In the genomic region with DNA sequence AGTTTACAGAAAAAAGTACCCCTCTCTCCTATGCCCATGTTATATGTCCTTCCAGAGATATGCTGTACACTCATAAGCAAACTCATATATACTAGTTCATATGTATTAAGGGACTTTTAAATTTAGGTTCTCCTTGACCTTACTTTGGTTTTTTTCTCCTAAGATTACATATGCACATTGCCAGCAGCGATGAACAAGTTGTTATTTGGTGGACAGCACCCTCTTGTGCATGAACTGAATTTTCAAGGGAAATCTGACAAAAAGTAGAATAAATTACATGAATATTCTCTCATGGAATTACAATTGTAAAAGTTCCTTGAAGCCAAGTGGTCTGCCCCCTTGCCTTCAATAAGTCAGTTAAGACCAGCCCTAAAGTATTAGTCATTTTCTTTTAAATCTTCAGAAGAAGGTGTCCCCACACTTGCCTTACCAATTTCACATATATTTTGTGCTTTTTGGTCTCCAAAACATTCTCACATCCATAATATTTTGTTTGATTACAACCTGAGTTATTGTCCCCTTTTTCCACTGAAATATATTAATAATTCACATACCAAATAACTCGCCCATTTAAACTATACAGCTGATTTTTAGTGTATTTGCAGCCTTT, we compare ENCODE assay signal across 8 cellular contexts. TPM values are rescaled to one million over a fixed set of nuclear protein-coding genes. Genes with fewer than 3 reads are reported as not detected.
DNase-seq lines count a peak whose midpoint lies in the region; TF ChIP-seq lines count a peak whose summit lies in the region.

No MANE protein-coding gene starts in this region.

- no peaks in the 10 kb centered on the region for H3K36me3 Mint-ChIP-seq in MCF 10A (ENCODE audit: insufficient read depth, unreplicated experiment)

- no peaks in the 10 kb centered on the region for H3K36me3 ChIP-seq in GM23248 (ENCODE audit: low read depth)
- no peaks in the 10 kb centered on the region for H3K36me3 ChIP-seq in kidney epithelial cell (ENCODE audit: control insufficient read depth, insufficient read depth, low read length)
- H3K36me3 ChIP-seq in tibial nerve: no peaks in the 10 kb centered on the region

- TF ChIP-seq EP300 in tibial nerve (IDR thresholded peaks at IDR 0.05): no peak

- no peak overlapping the region for H3K27ac Mint-ChIP-seq in MCF 10A (ENCODE audit: low read depth, unreplicated experiment)

- H3K27ac ChIP-seq in GM23248: no peak overlapping the region
- peak overlapping the region in 1 of 4 donors; percentile 63 for H3K27ac ChIP-seq in tibial nerve

- H2AFZ ChIP-seq in GM23248: no peak overlapping the region

- peak; percentile 66 for TF ChIP-seq CTCF in MCF 10A (IDR thresholded peaks at IDR 0.05; ENCODE audit: unreplicated experiment)
- peak; percentile 52 for TF ChIP-seq CTCF in kidney epithelial cell (IDR thresholded peaks at IDR 0.05; ENCODE audit: insufficient read depth, low read length, poor library complexity, severe bottlenecking)
- TF ChIP-seq CTCF in tibial nerve (IDR thresholded peaks at IDR 0.05): peak; percentile 49 to 85 (median 56)

- BruUV-seq in MCF 10A (replicated peaks; lab: Mats Ljungman, UMichigan): no TSS peak

- H3K4me3 ChIP-seq in GM23248 (no peak overlapping the region), kidney epithelial cell (ENCODE audit: low read depth, low read length) (no peak overlapping the region), tibial nerve (no peak overlapping the region)

- H3K4me1 ChIP-seq in GM23248 (ENCODE audit: insufficient read depth) (no peaks in the 10 kb centered on the region), tibial nerve (peaks cover 0 to 46% (median 0%) of the 10 kb centered on the region in 4 donors)

- no peaks in the 10 kb centered on the region for H3F3A ChIP-seq in GM23248 (ENCODE audit: insufficient read depth)

- no peaks in the 10 kb centered on the region for H3K9me2 ChIP-seq in GM23248 (ENCODE audit: insufficient read depth)

- no peak for TF ChIP-seq POLR2A in tibial nerve (IDR thresholded peaks at IDR 0.05)

- intact Hi-C loops in MCF 10A (cut with micrococcal nuclease): loop anchor here (1.0 to 5.0 kb wide), 8 partner anchors 84 to 636 kb away; a partner anchor contains a TSS

- POLR2A ChIA-PET in MCF 10A (lab: Yijun Ruan, JAX): interaction anchor here (0.6 kb wide), 1 partner anchor 262 kb away, joined by 3 read pairs; no protein-coding TSS in a partner anchor

- no peaks in the 10 kb centered on the region for H3K9me3 ChIP-seq in GM23248 (ENCODE audit: low read depth)
- no peaks in the 10 kb centered on the region for H3K9me3 ChIP-seq in tibial nerve

- no peak overlapping the region for H3K9ac ChIP-seq in GM23248

- no peaks in the 10 kb centered on the region for H3K79me2 ChIP-seq in GM23248 (ENCODE audit: insufficient read depth)

- 2 to 3% methylated on average over 2 of the region's 2 CpGs for WGBS in GM23248 (ENCODE audit: low coverage in 1 of 2, low lambda C conversion rate in 2 of 2, missing lambda C conversion rate in 2 of 2), 2 experiments
- WGBS in tibial nerve, 2 donors: 10 to 20% methylated on average over 2 of the region's 2 CpGs

- H3K27me3 Mint-ChIP-seq in MCF 10A (ENCODE audit: insufficient read depth, unreplicated experiment): no peaks in the 10 kb centered on the region

- no peaks in the 10 kb centered on the region for H3K9me3 Mint-ChIP-seq in MCF 10A (ENCODE audit: unreplicated experiment)

- no peak overlapping the region for H3K4me2 ChIP-seq in GM23248 (ENCODE audit: unreplicated experiment)

- H4K20me1 ChIP-seq in GM23248 (ENCODE audit: insufficient read depth): no peaks in the 10 kb centered on the region

- peak; percentile 9 for DNase-seq in Daoy (ENCODE audit: low read depth)
- DNase-seq in GM23248: peak; percentile 73
- peak; percentile 2 for DNase-seq in NCI-H1092 (lab: John Stamatoyannopoulos, UW)
- peak; percentile 57 for DNase-seq in MCF 10A (ENCODE audit: unreplicated experiment)
- DNase-seq in kidney epithelial cell (ENCODE audit: low read depth): no peak
- peak in 1 of 2 donors; percentile 50 for DNase-seq in tibial nerve (ENCODE audit: low spot score in 2 of 2)
- no peak for DNase-seq in activated CD8-positive, alpha-beta memory T cell treated with anti-CD3 and anti-CD28 coated beads, Interleukin-2, amount 50 U/mL, for 48 hours
- no peak for DNase-seq in UCSD-AML1 (lab: John Stamatoyannopoulos, UW; ENCODE audit: unreplicated experiment)

- no peak overlapping the region for H3K4me3 Mint-ChIP-seq in MCF 10A (ENCODE audit: unreplicated experiment)

- in situ Hi-C loops in GM23248 (cut with MboI): loop anchor here (25.0 kb wide), 1 partner anchor 496 kb away; no protein-coding TSS in a partner anchor

- no peaks in the 10 kb centered on the region for H3K4me1 Mint-ChIP-seq in MCF 10A (ENCODE audit: insufficient read depth, unreplicated experiment)

- H3K27me3 ChIP-seq in GM23248 (replicated peaks; ENCODE audit: insufficient read depth) (no peaks in the 10 kb centered on the region), kidney epithelial cell (ENCODE audit: control insufficient read depth, insufficient read depth, low read length) (no peaks in the 10 kb centered on the region), tibial nerve (no peaks in the 10 kb centered on the region)

- CTCF ChIA-PET in MCF 10A (lab: Yijun Ruan, JAX): interaction anchor here (0.6 to 2.9 kb wide), 9 partner anchors 10 to 865 kb away, joined by 3 to 14 read pairs (median 6); no protein-coding TSS in a partner anchor

RNA-seq across cellular contexts. Expression of a gene that starts 30.6 kb away (rescaled TPM):
- total RNA-seq in Daoy (2014; rRNA removed; shearing (Covaris generic)): 23.2 and 28.1 TPM in 2 replicates
- 27.6 and 29.8 TPM in 2 replicates for total RNA-seq in GM23248 (2014; rRNA removed; shearing (Covaris generic))
- 34.5 and 35.1 TPM in 2 replicates for polyA plus RNA-seq in GM23248 (2016; fragmentation: Nextera tagmentation; extraction: Ambion mirVana)
- 47.2 and 49.0 TPM in 2 replicates for total RNA-seq in MCF 10A (2022)
- total RNA-seq in kidney epithelial cell: 46.9 and 55.0 TPM in 2 replicates
- total RNA-seq in tibial nerve: 10 to 100 TPM; 31.8 to 43.1 (median 35.0) TPM

Comparison
In these comparisons a context has a peak if more than half of its experiments do, and no peak if none do; other contexts are left out.
1. DNase-seq: peak in Daoy (single experiment), GM23248 (single experiment), NCI-H1092 (single experiment) and MCF 10A (single experiment); none in kidney epithelial cell (single experiment), activated CD8-positive, alpha-beta memory T cell treated with anti-CD3 and anti-CD28 coated beads, Interleukin-2, amount 50 U/mL, for 48 hours (single experiment) and UCSD-AML1 (single experiment).
2. Peak in every context shown above with its lines, with median percentiles within 50 percentile points of each other: CTCF ChIP-seq.